20 cellular contexts compared by ENCODE assay signal in the genomic region with DNA sequence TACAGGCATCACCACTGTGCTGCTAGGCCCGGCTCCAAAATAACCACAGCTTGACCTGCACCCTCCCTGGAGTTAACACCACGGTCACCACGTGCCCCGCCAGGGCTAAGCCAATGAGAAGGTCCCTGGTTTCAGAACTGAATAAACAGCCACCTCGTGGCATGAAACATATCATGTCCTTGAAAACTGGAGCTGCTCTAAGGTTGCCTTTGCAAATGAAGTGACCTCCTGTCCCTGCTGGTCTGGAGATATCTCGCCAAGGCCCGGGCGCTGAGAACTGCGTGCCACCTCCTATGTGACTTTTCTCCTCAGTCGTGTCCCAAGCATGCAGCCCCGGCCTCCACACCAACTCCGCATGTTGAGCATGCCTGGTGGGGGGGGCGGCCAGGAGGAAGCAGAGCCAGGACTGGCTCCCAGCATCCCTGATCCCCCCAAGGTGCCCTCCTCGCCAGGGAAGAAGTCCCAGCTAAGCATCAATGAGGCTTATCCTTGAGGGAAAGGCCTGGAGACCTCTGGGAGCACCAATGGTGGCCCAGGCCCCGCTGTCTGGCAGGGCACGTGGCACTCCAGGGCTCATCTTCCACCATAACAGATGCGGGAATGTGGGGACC. TPM values are rescaled to one million over a fixed set of nuclear protein-coding genes. Genes with fewer than 3 reads are reported as not detected.
"Had no signal": no experiment of that assay in that cellular context is flagged by ENCODE, and none has a peak within 500 bp of the region (broad histone marks: within the 10 kb centered on the region; RNA-seq: fewer than 3 reads in every experiment).

No MANE protein-coding gene starts in this region.

- DNase-seq: activated CD4-positive, alpha-beta T cell treated with anti-CD3 and anti-CD28 coated beads, Interleukin-2, amount 50 U/mL, for 1 hour; activated CD8-positive, alpha-beta memory T cell treated with anti-CD3 and anti-CD28 coated beads for 24 hours; activated naive CD4-positive, alpha-beta T cell treated with anti-CD3 and anti-CD28 coated beads, Interleukin-2, amount 10 ng/mL, durations not matched to agents 7 days and 5 days; activated naive CD8-positive, alpha-beta T cell treated with anti-CD3 and anti-CD28 coated beads, Interleukin-2, amount 50 U/mL, for 24 hours; anterior cingulate cortex; brain microvascular endothelial cell; immature natural killer cell; left cardiac atrium; lower lobe of right lung; retina; stimulated activated CD4-positive, alpha-beta T cell treated with anti-CD3 and anti-CD28 coated beads, Interleukin-2, amount 100 ng/mL, for 24 hours; stimulated activated naive CD8-positive, alpha-beta T cell treated with anti-CD3 and anti-CD28 coated beads, Interleukin-15, Interleukin-2, amounts not matched to agents 100 U/mL and 50 U/mL, for 24 hours had no signal

- H3K9me3 ChIP-seq: lower lobe of right lung had no signal

- H3K4me1 Mint-ChIP-seq: activated naive CD4-positive, alpha-beta T cell treated with anti-CD3 and anti-CD28 coated beads, Interleukin-2, amount 10 ng/mL, durations not matched to agents 7 days and 5 days; activated naive CD8-positive, alpha-beta T cell treated with anti-CD3 and anti-CD28 coated beads, Interleukin-2, amount 50 U/mL, for 24 hours; central memory CD8-positive, alpha-beta T cell; immature natural killer cell had no signal

- H3K36me3 Mint-ChIP-seq: activated naive CD4-positive, alpha-beta T cell treated with anti-CD3 and anti-CD28 coated beads, Interleukin-2, amount 10 ng/mL, durations not matched to agents 7 days and 5 days; immature natural killer cell; natural killer cell treated with Interleukin-12 subunit alpha and Interleukin-12 subunit beta and Interleukin-15 and Interleukin-18, amount 100 ng/mL, for 72 hours; type B pancreatic cell had no signal

- H3K4me3 Mint-ChIP-seq: activated naive CD4-positive, alpha-beta T cell treated with anti-CD3 and anti-CD28 coated beads, Interleukin-2, amount 10 ng/mL, durations not matched to agents 7 days and 5 days; activated naive CD8-positive, alpha-beta T cell treated with anti-CD3 and anti-CD28 coated beads, Interleukin-2, amount 50 U/mL, for 24 hours; central memory CD8-positive, alpha-beta T cell; immature natural killer cell; natural killer cell treated with Interleukin-12 subunit alpha and Interleukin-12 subunit beta and Interleukin-15 and Interleukin-18, amount 100 ng/mL, for 72 hours; T-helper 1 cell treated with Interleukin-12 subunit alpha and Interleukin-12 subunit beta and Interleukin-4 antibody, amounts not matched to agents 30 μg/mL and 1 μg/mL, for 36 hours; type B pancreatic cell had no signal

- H3K4me1 ChIP-seq: lower lobe of right lung had no signal

- H3K27ac ChIP-seq: brain microvascular endothelial cell, coronary artery, lower lobe of right lung had no signal

- ATAC-seq: activated CD4-positive, CD25-positive, alpha-beta regulatory T cell treated with anti-CD3 and anti-CD28 coated beads, Interleukin-2, amount 50 U/mL, for 24 hours; activated naive CD8-positive, alpha-beta T cell treated with anti-CD3 and anti-CD28 coated beads, Interleukin-2, amount 50 U/mL, for 24 hours; esophagus mucosa; left cardiac atrium; lower lobe of right lung; natural killer cell treated with Interleukin-12 subunit alpha and Interleukin-12 subunit beta and Interleukin-15 and Interleukin-18, amount 100 ng/mL, for 72 hours; stimulated activated naive CD8-positive, alpha-beta T cell treated with anti-CD3 and anti-CD28 coated beads, Interleukin-15, Interleukin-2, amounts not matched to agents 100 U/mL and 50 U/mL, for 24 hours had no signal

- H3K36me3 ChIP-seq: brain microvascular endothelial cell, lower lobe of right lung had no signal

- H3K4me3 ChIP-seq: coronary artery, lower lobe of right lung had no signal

- H3K27ac Mint-ChIP-seq: activated naive CD4-positive, alpha-beta T cell treated with anti-CD3 and anti-CD28 coated beads, Interleukin-2, amount 10 ng/mL, durations not matched to agents 7 days and 5 days; activated naive CD8-positive, alpha-beta T cell treated with anti-CD3 and anti-CD28 coated beads, Interleukin-2, amount 50 U/mL, for 24 hours; activated T-helper 2 cell treated with anti-CD3 and anti-CD28 coated beads, Interferon-gamma antibody, Interleukin-2, Interleukin-4, amounts not matched to agents 10 μg/mL and 5 μg/mL and 100 μg/mL, durations not matched to agents 14 hours and 24 hours and 36 hours; immature natural killer cell; natural killer cell treated with Interleukin-12 subunit alpha and Interleukin-12 subunit beta and Interleukin-15 and Interleukin-18, amount 100 ng/mL, for 72 hours; T-helper 1 cell treated with Interleukin-12 subunit alpha and Interleukin-12 subunit beta and Interleukin-4 antibody, amounts not matched to agents 30 μg/mL and 1 μg/mL, for 36 hours; type B pancreatic cell had no signal

- H3K9me3 Mint-ChIP-seq: activated naive CD4-positive, alpha-beta T cell treated with anti-CD3 and anti-CD28 coated beads, Interleukin-2, amount 10 ng/mL, durations not matched to agents 7 days and 5 days; activated naive CD8-positive, alpha-beta T cell treated with anti-CD3 and anti-CD28 coated beads, Interleukin-2, amount 50 U/mL, for 24 hours; activated T-helper 2 cell treated with anti-CD3 and anti-CD28 coated beads, Interferon-gamma antibody, Interleukin-2, Interleukin-4, amounts not matched to agents 10 μg/mL and 5 μg/mL and 100 μg/mL, durations not matched to agents 14 hours and 24 hours and 36 hours; central memory CD8-positive, alpha-beta T cell; natural killer cell treated with Interleukin-12 subunit alpha and Interleukin-12 subunit beta and Interleukin-15 and Interleukin-18, amount 100 ng/mL, for 72 hours; T-helper 1 cell treated with Interleukin-12 subunit alpha and Interleukin-12 subunit beta and Interleukin-4 antibody, amounts not matched to agents 30 μg/mL and 1 μg/mL, for 36 hours had no signal

RNA-seq across cellular contexts. Expression of a gene that starts 16.3 kb away (rescaled TPM):
- total RNA-seq: activated T-helper 2 cell treated with anti-CD3 and anti-CD28 coated beads, Interferon-gamma antibody, Interleukin-2, Interleukin-4, amounts not matched to agents 10 μg/mL and 5 μg/mL and 100 μg/mL, durations not matched to agents 14 hours and 24 hours and 36 hours; natural killer cell treated with Interleukin-12 subunit alpha and Interleukin-12 subunit beta and Interleukin-15 and Interleukin-18, amount 100 ng/mL, for 72 hours had no signal
- polyA plus RNA-seq: immature natural killer cell had no signal
